ENCODE assay signal across 1 cellular context in genomic region chr9:131734781-131735180, GRCh38.
TF ChIP-seq lines count a peak whose summit lies in the region.

No MANE protein-coding gene starts in this region.

TF ChIP-seq in HCT116, 20 proteins besides CTCF, POLR2A, EP300 and RAD21 (continued from another document):
- TF ChIP-seq REST (IDR thresholded peaks at IDR 0.05; ENCODE audit: low read depth) (no peak), FOSL1 (IDR thresholded peaks at IDR 0.05; ENCODE audit: low read depth) (no peak), EZH2 (IDR thresholded peaks at IDR 0.05) (no peak), CEBPB (IDR thresholded peaks at IDR 0.05; ENCODE audit: low read depth) (no peak), EZH2phosphoT487 (IDR thresholded peaks at IDR 0.05; ENCODE audit: borderline replicate concordance) (no peak), EGR1 (IDR thresholded peaks at IDR 0.05; ENCODE audit: low read depth) (no peak), SIN3A (IDR thresholded peaks at IDR 0.05; ENCODE audit: low read depth) (no peak), ZNF274 (IDR thresholded peaks at IDR 0.05; ENCODE audit: low read depth, low read length) (no peak), YY1 (IDR thresholded peaks at IDR 0.05; ENCODE audit: extremely low read depth, insufficient replicate concordance, low read depth, low read length) (no peak), POLR2AphosphoS5 (IDR thresholded peaks at IDR 0.05; ENCODE audit: low read depth, low read length) (no peak), SP1 (IDR thresholded peaks at IDR 0.05; ENCODE audit: low read depth) (no peak), JUND (IDR thresholded peaks at IDR 0.05) (no peak), MAX (IDR thresholded peaks at IDR 0.05) (no peak), TCF7L2 (IDR thresholded peaks at IDR 0.05; ENCODE audit: borderline replicate concordance, extremely low read depth, insufficient read depth, insufficient read length) (no peak)
